7 cellular contexts compared by ENCODE assay signal in genomic region chr21:28429161-28429560, GRCh38.
"Had no signal": no experiment of that assay in that cellular context is flagged by ENCODE, and none has a peak within 500 bp of the region (broad histone marks: within the 10 kb centered on the region; RNA-seq: fewer than 3 reads in every experiment).

No MANE protein-coding gene starts in this region.

- H2AFZ ChIP-seq: GM23338 had no signal

- H3K4me2 ChIP-seq: GM23338 had no signal

- H3K9me3 Mint-ChIP-seq: GM23338, H9 had no signal

- ATAC-seq: GM23338, HepG2, K562 had no signal

- DNase-seq: H9, HCEC 1CT, KG1 had no signal

- H3K4me3 Mint-ChIP-seq: GM23338, H9 had no signal

- H3K27ac ChIP-seq: HL-60 had no signal

- H3K27ac Mint-ChIP-seq: GM23338, H9 had no signal

- H3K4me1 Mint-ChIP-seq: GM23338, H9 had no signal

- H3K4me3 ChIP-seq: GM23338, K562 had no signal
